In the genomic region with DNA sequence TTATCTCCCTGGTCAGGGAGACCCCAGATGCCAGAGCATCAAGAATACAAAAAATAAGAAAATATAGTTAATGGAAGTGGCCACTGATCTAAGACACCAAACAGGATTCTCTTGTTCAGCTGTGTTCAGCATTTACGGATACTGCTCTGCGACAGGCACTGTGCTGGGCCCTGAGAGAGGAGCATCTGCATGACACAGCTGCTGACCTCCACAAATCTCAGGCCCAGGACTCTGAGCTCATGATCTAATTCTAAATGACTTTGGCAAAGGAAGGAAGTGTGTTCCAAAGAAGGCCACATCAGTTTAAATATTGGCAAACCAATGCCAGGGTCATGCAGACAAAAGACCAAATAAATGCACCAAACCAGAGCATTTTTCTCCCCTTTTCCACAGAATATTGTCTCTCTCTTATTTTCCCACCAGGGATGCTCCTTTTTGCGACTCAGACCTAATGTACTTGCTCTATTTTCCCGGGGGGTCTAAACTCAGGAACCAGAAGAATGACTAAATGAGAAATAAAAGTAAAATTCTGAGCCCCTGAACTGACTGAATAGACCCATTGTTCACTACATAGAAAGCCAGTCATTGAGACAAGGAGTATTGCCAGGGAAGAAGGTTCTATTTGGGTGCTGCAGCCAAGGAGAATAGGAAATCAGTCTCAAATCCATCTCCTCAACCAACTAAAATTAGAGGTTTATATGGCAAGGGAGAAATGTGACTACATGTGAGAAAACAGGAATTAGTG, we compare ENCODE assay signal across 13 cellular contexts. TPM values are rescaled to one million over a fixed set of nuclear protein-coding genes. Genes with fewer than 3 reads are reported as not detected.
DNase-seq lines count a peak whose midpoint lies in the region; ATAC-seq and TF ChIP-seq lines count a peak whose summit lies in the region.
"Had no signal": no experiment of that assay in that cellular context is flagged by ENCODE, and none has a peak within 500 bp of the region (broad histone marks: within the 10 kb centered on the region; RNA-seq: fewer than 3 reads in every experiment).

No MANE protein-coding gene starts in this region.

- peaks cover 14% of the 10 kb centered on the region for H3K9me3 Mint-ChIP-seq in activated T-cell treated with anti-CD3 and anti-CD28 coated beads, Interleukin-2, amount 50 U/mL, for 24 hours
- H3K9me3 Mint-ChIP-seq in activated B cell treated with CpG ODN at 0.5 μM for 24 hours (peaks cover 7% of the 10 kb centered on the region), immature natural killer cell (peaks cover 0 to 15% (median 6%) of the 10 kb centered on the region in 6 donors)
- H3K9me3 Mint-ChIP-seq in stimulated activated effector memory CD8-positive, alpha-beta T cell treated with anti-CD3 and anti-CD28 coated beads, Interleukin-12 subunit alpha, Interleukin-12 subunit beta, amount 100 ng/mL, for 72 hours, result peaks cover 4% of the 10 kb centered on the region

- intact Hi-C loops in activated B cell treated with CpG ODN at 0.5 μM for 24 hours (cut with micrococcal nuclease), result no loop called here

- peaks cover 37% of the 10 kb centered on the region for H3K4me1 Mint-ChIP-seq in activated T-cell treated with anti-CD3 and anti-CD28 coated beads, Interleukin-2, amount 50 U/mL, for 24 hours (ENCODE audit: low read depth)
- H3K4me1 Mint-ChIP-seq in activated B cell treated with CpG ODN at 0.5 μM for 24 hours (peaks cover 28% of the 10 kb centered on the region), immature natural killer cell (peaks cover 26 to 42% of the 10 kb centered on the region in 2 donors)
- H3K4me1 Mint-ChIP-seq in stimulated activated effector memory CD8-positive, alpha-beta T cell treated with anti-CD3 and anti-CD28 coated beads, Interleukin-12 subunit alpha, Interleukin-12 subunit beta, amount 100 ng/mL, for 72 hours, result peaks cover 20% of the 10 kb centered on the region

- no peak for TF ChIP-seq CTCF in activated B cell treated with CpG ODN at 0.5 μM for 24 hours (IDR thresholded peaks at IDR 0.05)
- no peak for TF ChIP-seq CTCF in omental fat pad (IDR thresholded peaks at IDR 0.05)

- H3K27me3 Mint-ChIP-seq in activated T-cell treated with anti-CD3 and anti-CD28 coated beads, Interleukin-2, amount 50 U/mL, for 24 hours, result no peaks in the 10 kb centered on the region
- H3K27me3 Mint-ChIP-seq in activated B cell treated with CpG ODN at 0.5 μM for 24 hours (peaks cover 15% of the 10 kb centered on the region), immature natural killer cell (ENCODE audit: low read depth in 3 of 3) (peaks cover 6 to 15% (median 11%) of the 10 kb centered on the region in 3 donors)

- H3K4me3 Mint-ChIP-seq in activated T-cell treated with anti-CD3 and anti-CD28 coated beads, Interleukin-2, amount 50 U/mL, for 24 hours, result no peak overlapping the region
- H3K4me3 Mint-ChIP-seq in activated B cell treated with CpG ODN at 0.5 μM for 24 hours, result peak overlapping the region; percentile 55
- peak overlapping the region; percentile 36 to 97 (median 91) for H3K4me3 Mint-ChIP-seq in immature natural killer cell
- peak overlapping the region; percentile 82 for H3K4me3 Mint-ChIP-seq in stimulated activated effector memory CD8-positive, alpha-beta T cell treated with anti-CD3 and anti-CD28 coated beads, Interleukin-12 subunit alpha, Interleukin-12 subunit beta, amount 100 ng/mL, for 72 hours

- ATAC-seq in activated B cell treated with CpG ODN at 0.5 μM for 24 hours (ENCODE audit: low read depth), result no peak
- no peak for ATAC-seq in stimulated activated effector memory CD8-positive, alpha-beta T cell treated with anti-CD3 and anti-CD28 coated beads, Interleukin-12 subunit alpha, Interleukin-12 subunit beta, amount 100 ng/mL, for 72 hours
- no peak for ATAC-seq in omental fat pad (ENCODE audit: low FRiP score)

- DNase-seq in activated T-cell treated with anti-CD3 and anti-CD28 coated beads, Interleukin-2, amount 50 U/mL, for 24 hours, result no peak
- DNase-seq in activated T-cell treated with anti-CD3 and anti-CD28 coated beads, Interleukin-2, amount 50 U/mL, for 1 hour, result no peak
- DNase-seq in activated B cell treated with CpG ODN at 0.5 μM for 24 hours, result no peak
- no peak for DNase-seq in immature natural killer cell
- DNase-seq in stimulated activated effector memory CD8-positive, alpha-beta T cell treated with anti-CD3 and anti-CD28 coated beads, Interleukin-12 subunit alpha, Interleukin-12 subunit beta, amount 100 ng/mL, for 72 hours (ENCODE audit: low spot score in 2 of 2), result no peak
- no peak for DNase-seq in COLO668 (lab: John Stamatoyannopoulos, UW; ENCODE audit: unreplicated experiment)
- DNase-seq in SW 1271 (lab: John Stamatoyannopoulos, UW), result no peak
- DNase-seq in omental fat pad (ENCODE audit: low spot score), result no peak
- DNase-seq: ACHN; esophagus squamous epithelium; NCI-H1105 treated with DMSO at 0.1 percent for 48 hours; NCI-H226; stimulated activated CD4-positive, alpha-beta T cell treated with anti-CD3 and anti-CD28 coated beads, Interleukin-4, amount 100 ng/mL, for 1 hour had no signal

- CTCF ChIA-PET in activated B cell treated with CpG ODN at 0.5 μM for 24 hours (lab: Charles Lee), result no interaction called here

- POLR2A ChIA-PET in activated B cell treated with CpG ODN at 0.5 μM for 24 hours (lab: Charles Lee), result no interaction called here

- H3K36me3 Mint-ChIP-seq in activated T-cell treated with anti-CD3 and anti-CD28 coated beads, Interleukin-2, amount 50 U/mL, for 24 hours (ENCODE audit: low read depth), result peaks cover 46% of the 10 kb centered on the region
- H3K36me3 Mint-ChIP-seq in activated B cell treated with CpG ODN at 0.5 μM for 24 hours (ENCODE audit: low read depth) (peaks cover 17% of the 10 kb centered on the region), immature natural killer cell (peaks cover 0 to 7% (median 4%) of the 10 kb centered on the region in 3 donors)
- peaks cover 6% of the 10 kb centered on the region for H3K36me3 Mint-ChIP-seq in stimulated activated effector memory CD8-positive, alpha-beta T cell treated with anti-CD3 and anti-CD28 coated beads, Interleukin-12 subunit alpha, Interleukin-12 subunit beta, amount 100 ng/mL, for 72 hours

- H3K27ac Mint-ChIP-seq in activated T-cell treated with anti-CD3 and anti-CD28 coated beads, Interleukin-2, amount 50 U/mL, for 24 hours, result peak overlapping the region; percentile 31
- H3K27ac Mint-ChIP-seq in activated B cell treated with CpG ODN at 0.5 μM for 24 hours, result no peak overlapping the region
- H3K27ac Mint-ChIP-seq in immature natural killer cell, result peak overlapping the region in 3 of 6 donors; percentile 6 to 82 (median 78)
- peak overlapping the region; percentile 88 for H3K27ac Mint-ChIP-seq in stimulated activated effector memory CD8-positive, alpha-beta T cell treated with anti-CD3 and anti-CD28 coated beads, Interleukin-12 subunit alpha, Interleukin-12 subunit beta, amount 100 ng/mL, for 72 hours

RNA-seq across cellular contexts. Expression of gene AGGF1, which starts 1.4 kb away (rescaled TPM):
- 22.2 and 26.5 TPM in 2 replicates for total RNA-seq in activated B cell treated with CpG ODN at 0.5 μM for 24 hours
- polyA plus RNA-seq in immature natural killer cell, result 10 to 100 TPM; 16.1 to 38.4 (median 17.9) TPM
- 10 to 100 TPM; 15.4 to 25.5 (median 19.6) TPM for total RNA-seq in omental fat pad

RNA-seq across cellular contexts. Expression of gene ZBED3, which starts 58.3 kb away (rescaled TPM):
- total RNA-seq in activated B cell treated with CpG ODN at 0.5 μM for 24 hours (3.2 and 3.5 TPM in 2 replicates), omental fat pad (10 to 100 TPM in 1 of 4 donors, 1 to 10 TPM in 3; 7.7 to 22.1 (median 9.6) TPM)
- polyA plus RNA-seq in immature natural killer cell, result 1 to 10 TPM in 2 of 3 donors, under 1 TPM in 1; 0.14 to 2.2 (median 1.5) TPM
